In genomic region chr7:44044315-44045225, GRCh38 we compare ENCODE assay signal across 8 cellular contexts.
DNase-seq lines count a peak whose midpoint lies in the region; ATAC-seq and TF ChIP-seq lines count a peak whose summit lies in the region.

Gene DBNL, plus strand, starts transcription at chr7:44044702. Its CDS starts 36 bp downstream, at chr7:44044738.

- DNase-seq in NCI-H1694 (lab: John Stamatoyannopoulos, UW) (peak; percentile 31), T-helper 22 cell (ENCODE audit: low read depth) (peak; percentile 77), astrocyte of the cerebellum (ENCODE audit: low read depth) (peak; percentile 54), hepatic stellate cell (ENCODE audit: low spot score) (peak; percentile 95), retina (peak; percentile 94)

- H3K4me3 ChIP-seq in astrocyte of the cerebellum (ENCODE audit: low read depth, low read length) = peak within 1 kb of the TSS; percentile 90

- in situ Hi-C loops in astrocyte of the cerebellum (cut with HindIII; ENCODE audit: low sequenced_read_pairs) = no loop called here

- no peak for TF ChIP-seq CTCF in astrocyte of the cerebellum (IDR thresholded peaks at IDR 0.05; ENCODE audit: low read depth, low read length, missing control alignments)

- TF ChIP-seq POLR2A in GM15510 (IDR thresholded peaks at IDR 0.05; ENCODE audit: borderline replicate concordance, extremely low read depth, insufficient read length) = peak; percentile 98

- ATAC-seq in HG02840 (IDR thresholded peaks at IDR 0.05; ENCODE audit: low FRiP score, unreplicated experiment) (peak; percentile 66), HG03469 (IDR thresholded peaks at IDR 0.05; ENCODE audit: unreplicated experiment) (no peak)

Comparison
In these comparisons a context has a peak if more than half of its experiments do, and no peak if none do; other contexts are left out.
1. DNase-seq: peak in every context shown above with its lines; median percentile 95 in hepatic stellate cell; 94 in retina; 77 in T-helper 22 cell; 54 in astrocyte of the cerebellum; 31 in NCI-H1694.